In the genomic region with DNA sequence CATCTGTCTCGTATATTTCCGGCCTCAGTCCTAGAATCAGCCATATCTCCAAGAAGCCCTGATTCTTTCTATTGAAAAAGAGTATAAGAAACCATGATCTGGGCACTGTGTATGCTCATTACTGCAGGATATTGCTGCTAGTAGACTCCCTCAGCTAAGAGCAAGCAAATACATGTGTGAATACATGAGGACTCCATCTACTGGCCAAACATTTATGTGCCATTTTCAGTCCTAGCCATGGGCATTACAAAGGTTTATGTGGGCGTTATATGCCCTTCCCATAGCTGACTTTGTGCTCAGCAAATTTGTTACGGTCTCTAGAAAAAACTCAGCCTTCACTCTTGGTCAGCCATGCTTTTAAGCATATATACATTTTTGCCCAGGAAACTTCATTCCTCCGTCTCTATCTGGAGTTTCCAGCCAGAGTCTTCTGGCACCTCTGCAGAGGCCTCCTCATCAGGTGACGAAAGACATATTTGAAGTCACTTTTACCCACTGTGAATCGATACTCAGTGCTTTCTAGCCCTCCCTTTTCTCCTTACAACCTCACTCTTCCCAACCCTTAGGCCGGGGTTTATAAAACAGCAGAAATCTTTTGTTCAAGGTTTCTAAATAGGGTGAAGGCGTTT, we compare ENCODE assay signal across 11 cellular contexts.
DNase-seq lines count a peak whose midpoint lies in the region; ATAC-seq and TF ChIP-seq lines count a peak whose summit lies in the region.
"Had no signal": no experiment of that assay in that cellular context is flagged by ENCODE, and none has a peak within 500 bp of the region (broad histone marks: within the 10 kb centered on the region; RNA-seq: fewer than 3 reads in every experiment).

No MANE protein-coding gene starts in this region.

- peak; percentile 26 for DNase-seq in H9
- DNase-seq in NCI-H82 (lab: John Stamatoyannopoulos, UW): peak; percentile 51
- no peak for DNase-seq in dorsolateral prefrontal cortex
- DNase-seq in activated CD4-positive, alpha-beta T cell treated with anti-CD3 and anti-CD28 coated beads for 36 hours: no peak
- DNase-seq in foreskin melanocyte: no peak
- DNase-seq in MV-4-11 (lab: John Stamatoyannopoulos, UW): no peak
- DNase-seq: activated gamma-delta T cell treated with Interleukin-2 at 50 U/mL for 16 hours, C1 segment of cervical spinal cord, esophagus squamous epithelium had no signal

- H2BK20ac ChIP-seq in H9 (ENCODE audit: low read depth, low read length, poor library complexity, severe bottlenecking): no peak overlapping the region

- H3K9me3 ChIP-seq in H9 (ENCODE audit: control insufficient read depth, low read depth, low read length): no peaks in the 10 kb centered on the region
- H3K9me3 ChIP-seq: esophagus squamous epithelium had no signal

- intact Hi-C loops in dorsolateral prefrontal cortex (cut with DNase I): loop anchor here in 1 of 2 donors (2.0 kb wide), 1 partner anchor 331 kb away; no protein-coding TSS in a partner anchor
- intact Hi-C loops in activated CD4-positive, alpha-beta T cell treated with anti-CD3 and anti-CD28 coated beads for 36 hours (cut with DNase I, micrococcal nuclease): no loop called here

- no peak overlapping the region for H3K4me3 Mint-ChIP-seq in H9
- no peak overlapping the region for H3K4me3 Mint-ChIP-seq in activated CD4-positive, alpha-beta T cell treated with anti-CD3 and anti-CD28 coated beads for 36 hours

- H3K23ac ChIP-seq in H9 (ENCODE audit: insufficient read length, low read depth, low read length): no peak overlapping the region

- H4K91ac ChIP-seq in H9 (ENCODE audit: insufficient read length, low read depth, low read length): no peak overlapping the region

- no peak overlapping the region for H3K56ac ChIP-seq in H9 (ENCODE audit: insufficient read length, low read depth, low read length)

- no peak overlapping the region for H3K18ac ChIP-seq in H9 (ENCODE audit: insufficient read length, low read depth, low read length)

- TF ChIP-seq CTCF in 22Rv1 (IDR thresholded peaks at IDR 0.05) (peak; percentile 74), H9 (conservative IDR thresholded peaks at IDR 0.05) (peak; percentile 64), dorsolateral prefrontal cortex (IDR thresholded peaks at IDR 0.05 in 54 of 56, conservative IDR thresholded peaks at IDR 0.05 in 2 of 56; ENCODE audit: low read depth in 1 of 56, partially characterized antibody in 56 of 56) (peak in 32 of 56 donors; percentile 8 to 59 (median 31))

- H3K4me1 ChIP-seq in H9 (ENCODE audit: insufficient read depth, low read length): no peaks in the 10 kb centered on the region
- H3K4me1 ChIP-seq: esophagus squamous epithelium had no signal

- no peaks in the 10 kb centered on the region for H3K79me2 ChIP-seq in H9 (ENCODE audit: insufficient read depth, low read length)

- CTCF ChIA-PET in activated CD4-positive, alpha-beta T cell treated with anti-CD3 and anti-CD28 coated beads for 36 hours (lab: Charles Lee): no interaction called here

- no peaks in the 10 kb centered on the region for H3K9me3 Mint-ChIP-seq in H9
- H3K9me3 Mint-ChIP-seq in activated CD4-positive, alpha-beta T cell treated with anti-CD3 and anti-CD28 coated beads for 36 hours (ENCODE audit: low read depth): peaks cover 10% of the 10 kb centered on the region

- H3K4ac ChIP-seq in H9 (ENCODE audit: low read depth, low read length): no peak overlapping the region

- H3K4me1 Mint-ChIP-seq in H9: no peaks in the 10 kb centered on the region
- H3K4me1 Mint-ChIP-seq in activated CD4-positive, alpha-beta T cell treated with anti-CD3 and anti-CD28 coated beads for 36 hours: no peaks in the 10 kb centered on the region

- H2AFZ ChIP-seq in H9 (ENCODE audit: low read length): peak overlapping the region; percentile 69

- no peaks in the 10 kb centered on the region for H3K27me3 ChIP-seq in H9 (ENCODE audit: insufficient read depth, low read length)
- peaks cover 0 to 6% (median 0%) of the 10 kb centered on the region in 45 donors for H3K27me3 ChIP-seq in dorsolateral prefrontal cortex
- H3K27me3 ChIP-seq: esophagus squamous epithelium had no signal

- no CpG with 5 or more reads among the region's 9 CpGs for WGBS in H9 (ENCODE audit: extremely low coverage, insufficient read length, low lambda C conversion rate)

- no peak overlapping the region for H4K5ac ChIP-seq in H9 (ENCODE audit: insufficient read length, low read depth, low read length)

- no peak overlapping the region for H2BK120ac ChIP-seq in H9 (ENCODE audit: low read depth, low read length, poor library complexity, severe bottlenecking)

- no peaks in the 10 kb centered on the region for H3K36me3 Mint-ChIP-seq in H9 (ENCODE audit: insufficient read depth in 1 of 3, low read depth in 3 of 3)
- H3K36me3 Mint-ChIP-seq in activated CD4-positive, alpha-beta T cell treated with anti-CD3 and anti-CD28 coated beads for 36 hours (ENCODE audit: low read depth): no peaks in the 10 kb centered on the region

- H2BK5ac ChIP-seq in H9 (ENCODE audit: insufficient read length, low read length): no peak overlapping the region

- no peak overlapping the region for H2AK5ac ChIP-seq in H9 (ENCODE audit: insufficient read length, low read length)

- H3K23me2 ChIP-seq in H9 (ENCODE audit: insufficient read length, low read depth, low read length, poor library complexity, severe bottlenecking): no peaks in the 10 kb centered on the region

- H3K14ac ChIP-seq in H9 (ENCODE audit: insufficient read depth, low read length): no peak overlapping the region

- H3K4me2 ChIP-seq in H9 (ENCODE audit: insufficient read depth, insufficient read length, low read length): no peak overlapping the region

- H4K20me1 ChIP-seq in H9 (ENCODE audit: control insufficient read depth, insufficient read depth, insufficient read length): no peaks in the 10 kb centered on the region

- H2BK12ac ChIP-seq in H9 (ENCODE audit: insufficient read length, low read depth, low read length): no peak overlapping the region

- ATAC-seq in activated CD4-positive, alpha-beta T cell treated with anti-CD3 and anti-CD28 coated beads for 36 hours: no peak
- no peak for ATAC-seq in GM19023 (IDR thresholded peaks at IDR 0.05; ENCODE audit: unreplicated experiment)

- no peaks in the 10 kb centered on the region for H3K27me3 Mint-ChIP-seq in H9 (ENCODE audit: low read depth)
- no peaks in the 10 kb centered on the region for H3K27me3 Mint-ChIP-seq in activated CD4-positive, alpha-beta T cell treated with anti-CD3 and anti-CD28 coated beads for 36 hours

- no peak overlapping the region for H3K4me3 ChIP-seq in dorsolateral prefrontal cortex
- H3K4me3 ChIP-seq: esophagus squamous epithelium had no signal

- no peak overlapping the region for H3K9ac ChIP-seq in H9 (ENCODE audit: extremely low read depth, insufficient read length, low read length)

- H3K79me1 ChIP-seq in H9 (ENCODE audit: insufficient read depth, low read depth, low read length, poor library complexity, severe bottlenecking): no peaks in the 10 kb centered on the region

- no peak overlapping the region for H3T11ph ChIP-seq in H9 (ENCODE audit: low read length)

- H2BK15ac ChIP-seq in H9 (ENCODE audit: low read depth, low read length): no peak overlapping the region

- H3K27ac ChIP-seq in 22Rv1: no peak overlapping the region; the same call in 1 of the 2 replicates
- H3K27ac ChIP-seq in H9 (ENCODE audit: insufficient read length, low read depth, low read length): no peak overlapping the region
- H3K27ac ChIP-seq in dorsolateral prefrontal cortex: no peak overlapping the region
- H3K27ac ChIP-seq: esophagus squamous epithelium had no signal

- no peak overlapping the region for H4K8ac ChIP-seq in H9 (replicated peaks; ENCODE audit: insufficient read length, low read depth, low read length)

- no peak overlapping the region for H3K27ac Mint-ChIP-seq in H9
- H3K27ac Mint-ChIP-seq in activated CD4-positive, alpha-beta T cell treated with anti-CD3 and anti-CD28 coated beads for 36 hours: no peak overlapping the region

- POLR2A ChIA-PET in activated CD4-positive, alpha-beta T cell treated with anti-CD3 and anti-CD28 coated beads for 36 hours (lab: Charles Lee): no interaction called here

Comparison
In these comparisons a context has a peak if more than half of its experiments do, and no peak if none do; other contexts are left out.
1. DNase-seq: peak in H9 (single experiment) and NCI-H82 (single experiment); none in dorsolateral prefrontal cortex (0 of 10), activated CD4-positive, alpha-beta T cell treated with anti-CD3 and anti-CD28 coated beads for 36 hours (single experiment), foreskin melanocyte (single experiment) and MV-4-11 (single experiment).
2. Peak in every context shown above with its lines, with median percentiles within 50 percentile points of each other: CTCF ChIP-seq.